In genomic region chr10:23556727-23557440, GRCh38 we compare ENCODE assay signal across 12 cellular contexts.
DNase-seq lines count a peak whose midpoint lies in the region; ATAC-seq and FAIRE-seq lines count a peak whose summit lies in the region.
"Had no signal": no experiment of that assay in that cellular context is flagged by ENCODE, and none has a peak within 500 bp of the region (broad histone marks: within the 10 kb centered on the region; RNA-seq: fewer than 3 reads in every experiment).

No MANE protein-coding gene starts in this region.

- ATAC-seq in HG03378 (IDR thresholded peaks at IDR 0.05; ENCODE audit: unreplicated experiment) (no peak), Right ventricle myocardium inferior (no peak)
- ATAC-seq: natural killer cell had no signal

- peak; percentile 90 for FAIRE-seq in RCC 7860 (lab: Jason Lieb, UNC)

- DNase-seq in A172 (ENCODE audit: low spot score), result peak; percentile 84
- peak; percentile 41 for DNase-seq in GDM1 (lab: John Stamatoyannopoulos, UW)
- DNase-seq in RCC 7860 (ENCODE audit: low spot score), result peak; percentile 69
- peak; percentile 70 for DNase-seq in fibroblast of gingiva (ENCODE audit: low read depth)
- no peak for DNase-seq in Right ventricle myocardium inferior (ENCODE audit: missing footprints)
- no peak for DNase-seq in DMS153 (lab: John Stamatoyannopoulos, UW)
- DNase-seq in activated CD4-positive, alpha-beta T cell treated with anti-CD3 and anti-CD28 coated beads, Interleukin-2, amount 50 U/mL, for 48 hours, result no peak
- DNase-seq: activated gamma-delta T cell treated with Interleukin-2 at 50 U/mL for 16 hours; CD4-positive, alpha-beta T cell; natural killer cell; NCI-H1105 treated with DMSO at 0.1 percent for 48 hours had no signal

- intact Hi-C loops in Right ventricle myocardium inferior (cut with DNase I), result no loop called here

Comparison
In these comparisons a context has a peak if more than half of its experiments do, and no peak if none do; other contexts are left out.
1. DNase-seq: peak in A172 (single experiment), GDM1 (single experiment), RCC 7860 (single experiment) and fibroblast of gingiva (single experiment); none in Right ventricle myocardium inferior (single experiment), DMS153 (single experiment) and activated CD4-positive, alpha-beta T cell treated with anti-CD3 and anti-CD28 coated beads, Interleukin-2, amount 50 U/mL, for 48 hours (0 of 2).